ENCODE assay signal across 8 cellular contexts in the genomic region with DNA sequence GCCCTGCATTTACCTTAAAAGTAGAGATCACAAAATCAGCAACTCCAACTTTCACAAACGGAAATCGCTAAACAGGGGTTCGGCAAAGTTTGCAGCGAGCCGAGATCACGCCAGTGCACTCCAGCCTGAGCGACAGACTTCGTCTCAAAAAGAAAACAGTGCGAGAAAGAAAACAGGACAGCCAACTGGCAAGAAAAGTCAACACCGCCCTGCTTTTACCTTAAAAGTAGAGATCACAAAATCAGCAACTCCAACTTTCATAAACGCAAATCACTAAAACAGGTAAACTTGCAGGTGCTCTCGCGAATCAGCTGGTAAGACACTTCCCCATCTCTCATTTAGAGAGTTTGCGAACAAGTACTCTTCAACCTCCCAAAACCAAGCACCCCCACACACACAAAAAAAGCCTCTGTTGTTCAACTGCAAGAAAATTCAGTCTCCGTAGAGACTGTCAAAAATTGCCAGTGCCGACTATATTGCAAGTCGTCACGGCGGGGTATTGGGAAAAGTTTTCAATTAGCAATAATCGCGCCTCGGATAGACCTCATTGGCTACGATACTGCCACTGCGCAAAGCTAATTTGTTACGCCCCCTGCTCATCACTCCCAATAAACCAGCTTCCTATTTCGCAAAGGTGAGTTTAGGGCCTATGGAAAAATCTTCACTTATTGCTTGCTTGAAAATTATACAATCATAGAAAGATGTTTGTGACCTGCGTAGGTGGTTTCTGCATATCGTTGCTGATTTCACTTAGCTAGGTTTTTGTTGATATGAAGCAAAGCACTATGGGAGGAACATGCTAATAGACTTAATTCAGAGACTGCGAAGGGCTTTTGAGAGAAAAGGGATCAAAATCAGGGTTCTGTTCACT. TPM values are rescaled to one million over a fixed set of nuclear protein-coding genes. Genes with fewer than 3 reads are reported as not detected.
DNase-seq lines count a peak whose midpoint lies in the region; ATAC-seq, FAIRE-seq and TF ChIP-seq lines count a peak whose summit lies in the region.

A gene (minus strand): TSS at position 577 of the 871 bp plus-strand sequence.

- CTCF ChIA-PET in GM12878 (lab: Yijun Ruan, JAX), result interaction anchor here (0.6 to 3.6 kb wide), 8 partner anchors 9 to 209 kb away, joined by 3 to 48 read pairs (median 8); a partner anchor contains a TSS

- FAIRE-seq in GM12878 (lab: Jason Lieb, UNC), result peak; percentile 86

- WGBS in GM12878 (ENCODE audit: insufficient coverage, insufficient replicate concordance, low lambda C conversion rate, missing lambda C conversion rate), result under 1% methylated on average over 29 of the region's 29 CpGs

- in situ Hi-C loops in GM13976 (cut with MboI; ENCODE audit: low sequenced_read_pairs, unreplicated experiment) (no loop called here), GM12878 (cut with MboI) (no loop called here)

- SMC1A ChIA-PET in GM12878 (lab: Charles Lee; ENCODE audit: uncharacterized antibody, unreplicated experiment), result interaction anchor here (1.2 to 2.9 kb wide), 4 partner anchors 9 to 65 kb away, joined by 5 to 30 read pairs (median 7); a partner anchor contains a TSS

- H3K27me3 ChIP-seq in GM12878 (replicated peaks in 1 of 2; ENCODE audit: control insufficient read depth in 2 of 2, insufficient read depth in 2 of 2, low read length in 1 of 2), result no peaks in the 10 kb centered on the region

- RAD21 ChIA-PET in GM12878 (lab: Charles Lee; ENCODE audit: unreplicated experiment), result interaction anchor here (0.6 to 3.5 kb wide), 7 partner anchors 9 to 176 kb away, joined by 3 to 17 read pairs (median 6); a partner anchor contains a TSS

- peaks cover 9% of the 10 kb centered on the region for H3K4me1 ChIP-seq in GM12878 (ENCODE audit: control insufficient read depth, insufficient read depth, low read length)

- H3K4me3 ChIP-seq in GM12878, result peak within 1 kb of the TSS; percentile 66

- H2AFZ ChIP-seq in GM12878 (ENCODE audit: control insufficient read depth, low read depth, low read length), result peak within 1 kb of the TSS; percentile 78

- H3K9me3 ChIP-seq in GM12878 (replicated peaks; ENCODE audit: control insufficient read depth, insufficient read depth, low read length), result no peaks in the 10 kb centered on the region

- peak within 1 kb of the TSS; percentile 91 for H3K9ac ChIP-seq in GM12878 (ENCODE audit: control insufficient read depth, insufficient read depth, low read length)

- H3K27ac ChIP-seq in GM12878 (ENCODE audit: control insufficient read depth, insufficient read depth), result peak within 1 kb of the TSS; percentile 100

- peak; percentile 97 for TF ChIP-seq POLR2A in GM12878 (IDR thresholded peaks at IDR 0.05; ENCODE audit: low read depth, low read length)

- ATAC-seq in HG02943 (IDR thresholded peaks at IDR 0.05; ENCODE audit: low read depth, unreplicated experiment) (peak; percentile 44), GM12878 (peak; percentile 78), sciatic nerve (peak; percentile 72), HG02884 (IDR thresholded peaks at IDR 0.05; ENCODE audit: unreplicated experiment) (no peak)

- no peak for TF ChIP-seq RAD21 in GM12878 (IDR thresholded peaks at IDR 0.05; ENCODE audit: insufficient read depth, low read depth, low read length)

- TF ChIP-seq EP300 in GM12878 (IDR thresholded peaks at IDR 0.05; ENCODE audit: borderline replicate concordance in 1 of 2, control insufficient read depth in 1 of 2, low read depth in 2 of 2, low read length in 2 of 2), result 0 out of 4 replicates have a peak, but pooled peaks of 1 of the 2 experiments have one; percentile 16

- DNase-seq in GM13976 (ENCODE audit: low spot score) (peak; percentile 71), NCI-H2081 treated with DMSO at 0.1 percent for 48 hours (lab: John Stamatoyannopoulos, UW) (peak; percentile 81), T1000 (lab: John Stamatoyannopoulos, UW) (peak; percentile 85), GM12878 (ENCODE audit: low read depth, low spot score) (peak; percentile 92), iPS DF 4.7 (ENCODE audit: extremely low read depth, low spot score) (peak; percentile 93), sciatic nerve (ENCODE audit: low spot score) (peak; percentile 79)

- POLR2A ChIA-PET in GM12878 (lab: Charles Lee), result interaction anchor here (0.6 to 2.1 kb wide), 13 partner anchors 9 to 204 kb away, joined by 3 to 14 read pairs (median 5); a partner anchor contains a TSS

- TSS peak; percentile 94 for BruUV-seq in GM12878 (replicated peaks; lab: Mats Ljungman, UMichigan)

- intact Hi-C loops in GM12878 (cut with micrococcal nuclease; ENCODE audit: unreplicated experiment), result no loop called here
- intact Hi-C loops in sciatic nerve (cut with DNase I), result no loop called here

- no peaks in the 10 kb centered on the region for H3K79me2 ChIP-seq in GM12878 (ENCODE audit: control insufficient read depth, insufficient read depth, low read length)

- TF ChIP-seq CTCF in GM13976 (IDR thresholded peaks at IDR 0.05; ENCODE audit: borderline replicate concordance, control extremely low read depth, extremely low read depth, insufficient read depth, missing control alignments) (no peak), GM12878 (IDR thresholded peaks at IDR 0.05 in 2 of 3, conservative IDR thresholded peaks at IDR 0.05 in 1 of 3; ENCODE audit: control insufficient read depth in 2 of 3, extremely low read depth in 1 of 3, insufficient read depth in 1 of 3, low read depth in 3 of 3, low read length in 3 of 3) (no peak)

- peak within 1 kb of the TSS; percentile 67 for H3K4me2 ChIP-seq in GM12878 (ENCODE audit: control insufficient read depth, insufficient read depth)

- H3K36me3 ChIP-seq in GM12878 (ENCODE audit: control insufficient read depth in 2 of 2, insufficient read depth in 2 of 2, low read length in 1 of 2), result no peaks in the 10 kb centered on the region

- no peaks in the 10 kb centered on the region for H4K20me1 ChIP-seq in GM12878 (ENCODE audit: control insufficient read depth, insufficient read depth)

TF ChIP-seq in GM12878, 131 proteins besides CTCF, POLR2A, EP300 and RAD21 (continues in another document):
- TF ChIP-seq, protein P1, sequence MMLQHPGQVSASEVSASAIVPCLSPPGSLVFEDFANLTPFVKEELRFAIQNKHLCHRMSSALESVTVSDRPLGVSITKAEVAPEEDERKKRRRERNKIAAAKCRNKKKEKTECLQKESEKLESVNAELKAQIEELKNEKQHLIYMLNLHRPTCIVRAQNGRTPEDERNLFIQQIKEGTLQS (IDR thresholded peaks at IDR 0.05; ENCODE audit: borderline replicate concordance, extremely low read depth, low read depth, low read length), result no peak
- TF ChIP-seq HDGF (IDR thresholded peaks at IDR 0.05), result no peak
- TF ChIP-seq, protein P2, sequence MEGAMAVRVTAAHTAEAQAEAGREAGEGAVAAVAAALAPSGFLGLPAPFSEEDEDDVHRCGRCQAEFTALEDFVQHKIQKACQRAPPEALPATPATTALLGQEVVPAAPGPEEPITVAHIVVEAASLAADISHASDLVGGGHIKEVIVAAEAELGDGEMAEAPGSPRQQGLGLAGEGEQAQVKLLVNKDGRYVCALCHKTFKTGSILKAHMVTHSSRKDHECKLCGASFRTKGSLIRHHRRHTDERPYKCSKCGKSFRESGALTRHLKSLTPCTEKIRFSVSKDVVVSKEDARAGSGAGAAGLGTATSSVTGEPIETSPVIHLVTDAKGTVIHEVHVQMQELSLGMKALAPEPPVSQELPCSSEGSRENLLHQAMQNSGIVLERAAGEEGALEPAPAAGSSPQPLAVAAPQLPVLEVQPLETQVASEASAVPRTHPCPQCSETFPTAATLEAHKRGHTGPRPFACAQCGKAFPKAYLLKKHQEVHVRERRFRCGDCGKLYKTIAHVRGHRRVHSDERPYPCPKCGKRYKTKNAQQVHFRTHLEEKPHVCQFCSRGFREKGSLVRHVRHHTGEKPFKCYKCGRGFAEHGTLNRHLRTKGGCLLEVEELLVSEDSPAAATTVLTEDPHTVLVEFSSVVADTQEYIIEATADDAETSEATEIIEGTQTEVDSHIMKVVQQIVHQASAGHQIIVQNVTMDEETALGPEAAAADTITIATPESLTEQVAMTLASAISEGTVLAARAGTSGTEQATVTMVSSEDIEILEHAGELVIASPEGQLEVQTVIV (IDR thresholded peaks at IDR 0.05; ENCODE audit: borderline replicate concordance, partially characterized antibody), result no peak
- TF ChIP-seq SRF (IDR thresholded peaks at IDR 0.05; ENCODE audit: low read depth in 2 of 2, low read length in 2 of 2), result peak in 1 of 2 experiments; percentile 60; a peak in 1 of 4 replicates
- TF ChIP-seq IKZF2 (IDR thresholded peaks at IDR 0.05), result peak; percentile 48 to 52; a peak in 3 of 4 replicates
- peak; percentile 58 for TF ChIP-seq TBL1XR1 (IDR thresholded peaks at IDR 0.05; ENCODE audit: low read depth, low read length)

RNA-seq across cellular contexts. Expression of the gene that starts here (rescaled TPM):
- under 0.01 TPM in 2 replicates for total RNA-seq in GM12878 (2013; cell fraction: nucleolus; rRNA removed)
- total RNA-seq in GM12878 (2014; rRNA removed) (under 0.01 TPM in 2 replicates), GM12878 (2014; rRNA removed; fragmentation: Illumina TruSeq; extraction: Trizol) (15,175 and 15,332 TPM in 2 replicates), GM12878 (2021) (4,154 and 4,718 TPM in 2 replicates), sciatic nerve (1,748 TPM)
- polyA plus RNA-seq in GM12878 (2011; ENCODE audit: low read depth), result not detected
- polyA plus RNA-seq in GM12878 (2011; rRNA removed) (under 0.01 and 92.4 TPM in 2 replicates), GM12878 (2014; fragmentation: Illumina TruSeq; extraction: Trizol) (not detected in 2 replicates), GM12878 (2014; fragmentation: Nextera tagmentation; extraction: Ambion mirVana) (10 to 100 TPM in 1 of 2 experiments, not detected in 1; 11.5 TPM), GM12878 (2014; rRNA removed) (not detected in 2 replicates), GM12878 (2016; fragmentation: Nextera tagmentation; extraction: Ambion mirVana) (1 to 10 TPM; 3.5 to 7.1 TPM)
- under 0.01 TPM in 2 replicates for polyA plus RNA-seq in GM12878 (2011; cell fraction: cytosol; rRNA removed)
- polyA plus RNA-seq in GM12878 (2011; cell fraction: nucleus; rRNA removed), result under 0.01 TPM in 2 replicates
- 1,260 TPM in 1 of 2 replicates, not detected in the other for polyA plus RNA-seq in GM12878 (2012)
- polyA minus RNA-seq in GM12878 (2011; rRNA and poly(A)+ RNA removed), result under 0.01 and 37,029 TPM in 2 replicates
- polyA minus RNA-seq in GM12878 (2011; cell fraction: cytosol; rRNA and poly(A)+ RNA removed), result 87,323 and 92,282 TPM in 2 replicates
- under 0.01 TPM in 2 replicates for polyA minus RNA-seq in GM12878 (2011; cell fraction: nucleus; rRNA and poly(A)+ RNA removed)
